In genomic region chr22:17201285-17201945, GRCh38 we compare ENCODE assay signal across 12 cellular contexts. TPM values are rescaled to one million over a fixed set of nuclear protein-coding genes. Genes with fewer than 3 reads are reported as not detected.
DNase-seq lines count a peak whose midpoint lies in the region; ATAC-seq and TF ChIP-seq lines count a peak whose summit lies in the region.
"Had no signal": no experiment of that assay in that cellular context is flagged by ENCODE, and none has a peak within 500 bp of the region (broad histone marks: within the 10 kb centered on the region; RNA-seq: fewer than 3 reads in every experiment).

No MANE protein-coding gene starts in this region.

- TF ChIP-seq POLR2A in ovary (IDR thresholded peaks at IDR 0.05), result no peak

- H3K4me1 Mint-ChIP-seq in T-cell, result peaks cover 7 to 12% (median 10%) of the 10 kb centered on the region in 3 donors
- peaks cover 5% of the 10 kb centered on the region in 2 donors for H3K4me1 Mint-ChIP-seq in stimulated activated naive B cell treated with anti-CD40 and anti-IgM and Interleukin-4, amounts not matched to agents 10 μg/mL and 1 μg/mL and 100 μg/mL, for 72 hours

- intact Hi-C loops in Right ventricle myocardium superior (cut with DNase I), result loop anchor here (5.0 kb wide), 1 partner anchor 301 kb away; no protein-coding TSS in a partner anchor
- intact Hi-C loops in cardiac septum (cut with DNase I), result no loop called here
- intact Hi-C loops in ovary (cut with DNase I), result no loop called here

- WGBS in ovary, 3 donors, result 10 to 27% (median 26%) methylated on average over 8 of the region's 8 CpGs

- H3K36me3 Mint-ChIP-seq in T-cell, result peaks cover 45% of the 10 kb centered on the region
- peaks cover 11 to 24% of the 10 kb centered on the region in 2 donors for H3K36me3 Mint-ChIP-seq in stimulated activated naive B cell treated with anti-CD40 and anti-IgM and Interleukin-4, amounts not matched to agents 10 μg/mL and 1 μg/mL and 100 μg/mL, for 72 hours

- no peaks in the 10 kb centered on the region for H3K27me3 ChIP-seq in ovary
- H3K27me3 ChIP-seq: BLaER1 treated with 17β-estradiol and CSF1 and Interleukin-3, amounts not matched to agents 10 nM and 100 nM; SJSA1 had no signal

- H3K9me3 Mint-ChIP-seq in T-cell, result no peaks in the 10 kb centered on the region
- H3K9me3 Mint-ChIP-seq in stimulated activated naive B cell treated with anti-CD40 and anti-IgM and Interleukin-4, amounts not matched to agents 10 μg/mL and 1 μg/mL and 100 μg/mL, for 72 hours, result no peaks in the 10 kb centered on the region

- TF ChIP-seq CTCF in ovary (IDR thresholded peaks at IDR 0.05), result no peak

- no peak for TF ChIP-seq EP300 in ovary (IDR thresholded peaks at IDR 0.05)

- POLR2A ChIA-PET in T-cell (lab: Charles Lee), result no interaction called here

- H3K4me3 Mint-ChIP-seq in T-cell, result no peak overlapping the region
- H3K4me3 Mint-ChIP-seq in stimulated activated naive B cell treated with anti-CD40 and anti-IgM and Interleukin-4, amounts not matched to agents 10 μg/mL and 1 μg/mL and 100 μg/mL, for 72 hours, result no peak overlapping the region

- no peak overlapping the region for H3K4me3 ChIP-seq in ovary
- H3K4me3 ChIP-seq: BLaER1 treated with 17β-estradiol and CSF1 and Interleukin-3, amounts not matched to agents 10 nM and 100 nM; lower lobe of right lung; SJSA1 had no signal

- H3K27ac Mint-ChIP-seq in T-cell, result peak overlapping the region; percentile 16 to 32
- H3K27ac Mint-ChIP-seq in stimulated activated naive B cell treated with anti-CD40 and anti-IgM and Interleukin-4, amounts not matched to agents 10 μg/mL and 1 μg/mL and 100 μg/mL, for 72 hours, result peak overlapping the region; percentile 2

- CTCF ChIA-PET in T-cell (lab: Charles Lee), result interaction anchor here in 1 of 2 donors (0.6 kb wide), 1 partner anchor 30 kb away, joined by 10 read pairs; no protein-coding TSS in a partner anchor

- H3K4me1 ChIP-seq in ovary (ENCODE audit: insufficient read depth), result no peaks in the 10 kb centered on the region
- H3K4me1 ChIP-seq: SJSA1 had no signal

- no peak overlapping the region for H3K27ac ChIP-seq in ovary
- H3K27ac ChIP-seq: BLaER1 treated with 17β-estradiol and CSF1 and Interleukin-3, amounts not matched to agents 10 nM and 100 nM; lower lobe of right lung; SJSA1 had no signal

- peak; percentile 36 for ATAC-seq in Right ventricle myocardium superior (ENCODE audit: poor library complexity)
- ATAC-seq in T-cell (replicated peaks in 1 of 4), result no peak
- no peak for ATAC-seq in stimulated activated naive B cell treated with anti-CD40 and anti-IgM and Interleukin-4, amounts not matched to agents 10 μg/mL and 1 μg/mL and 100 μg/mL, for 72 hours (replicated peaks)
- no peak for ATAC-seq in HG03457 (IDR thresholded peaks at IDR 0.05; ENCODE audit: unreplicated experiment)
- ATAC-seq: lower lobe of right lung had no signal

- no peak for DNase-seq in Right ventricle myocardium superior
- no peak for DNase-seq in cardiac septum (ENCODE audit: low spot score)
- no peak for DNase-seq in T-cell
- peak; percentile 46 for DNase-seq in globus pallidus (ENCODE audit: low spot score)
- no peak for DNase-seq in stimulated activated naive B cell treated with anti-CD40 and anti-IgM and Interleukin-4, amounts not matched to agents 10 μg/mL and 1 μg/mL and 100 μg/mL, for 72 hours
- DNase-seq in AG20443 (ENCODE audit: low spot score), result no peak
- no peak for DNase-seq in ovary
- DNase-seq: lower lobe of right lung, NCI-H1694 had no signal

- no peaks in the 10 kb centered on the region for H3K9me3 ChIP-seq in ovary
- H3K9me3 ChIP-seq: BLaER1 treated with 17β-estradiol and CSF1 and Interleukin-3, amounts not matched to agents 10 nM and 100 nM; lower lobe of right lung; SJSA1 had no signal

- no peaks in the 10 kb centered on the region for H3K36me3 ChIP-seq in ovary
- H3K36me3 ChIP-seq: SJSA1 had no signal

- H3K27me3 Mint-ChIP-seq in T-cell, result no peaks in the 10 kb centered on the region
- H3K27me3 Mint-ChIP-seq in stimulated activated naive B cell treated with anti-CD40 and anti-IgM and Interleukin-4, amounts not matched to agents 10 μg/mL and 1 μg/mL and 100 μg/mL, for 72 hours, result no peaks in the 10 kb centered on the region

RNA-seq across cellular contexts. Expression of gene ADA2, which starts 17.8 kb away (rescaled TPM):
- total RNA-seq in Right ventricle myocardium superior (40.1 TPM), cardiac septum (77.0 TPM), T-cell (100 to 1,000 TPM in 3 of 5 donors, 10 to 100 TPM in 2; 88.0 to 146 (median 117) TPM), ovary (10 to 100 TPM in 4 of 7 donors, 1 to 10 TPM in 3; 2.0 to 15.7 (median 12.3) TPM)
- 10 to 100 TPM; 13.4 to 41.6 TPM for polyA plus RNA-seq in ovary
- total RNA-seq: SJSA1 had no signal

RNA-seq across cellular contexts. Expression of gene HDHD5, which starts 42.3 kb away (rescaled TPM):
- total RNA-seq in Right ventricle myocardium superior, result 59.8 TPM
- total RNA-seq in cardiac septum, result 39.6 TPM
- total RNA-seq in T-cell, result 10 to 100 TPM; 17.6 to 34.2 (median 30.1) TPM
- 10 to 100 TPM; 17.2 to 29.5 (median 24.5) TPM for total RNA-seq in ovary
- 10 to 100 TPM in 1 of 2 donors, 1 to 10 TPM in 1; 8.9 to 23.4 TPM for polyA plus RNA-seq in ovary
